8 cellular contexts compared by ENCODE assay signal in the genomic region with DNA sequence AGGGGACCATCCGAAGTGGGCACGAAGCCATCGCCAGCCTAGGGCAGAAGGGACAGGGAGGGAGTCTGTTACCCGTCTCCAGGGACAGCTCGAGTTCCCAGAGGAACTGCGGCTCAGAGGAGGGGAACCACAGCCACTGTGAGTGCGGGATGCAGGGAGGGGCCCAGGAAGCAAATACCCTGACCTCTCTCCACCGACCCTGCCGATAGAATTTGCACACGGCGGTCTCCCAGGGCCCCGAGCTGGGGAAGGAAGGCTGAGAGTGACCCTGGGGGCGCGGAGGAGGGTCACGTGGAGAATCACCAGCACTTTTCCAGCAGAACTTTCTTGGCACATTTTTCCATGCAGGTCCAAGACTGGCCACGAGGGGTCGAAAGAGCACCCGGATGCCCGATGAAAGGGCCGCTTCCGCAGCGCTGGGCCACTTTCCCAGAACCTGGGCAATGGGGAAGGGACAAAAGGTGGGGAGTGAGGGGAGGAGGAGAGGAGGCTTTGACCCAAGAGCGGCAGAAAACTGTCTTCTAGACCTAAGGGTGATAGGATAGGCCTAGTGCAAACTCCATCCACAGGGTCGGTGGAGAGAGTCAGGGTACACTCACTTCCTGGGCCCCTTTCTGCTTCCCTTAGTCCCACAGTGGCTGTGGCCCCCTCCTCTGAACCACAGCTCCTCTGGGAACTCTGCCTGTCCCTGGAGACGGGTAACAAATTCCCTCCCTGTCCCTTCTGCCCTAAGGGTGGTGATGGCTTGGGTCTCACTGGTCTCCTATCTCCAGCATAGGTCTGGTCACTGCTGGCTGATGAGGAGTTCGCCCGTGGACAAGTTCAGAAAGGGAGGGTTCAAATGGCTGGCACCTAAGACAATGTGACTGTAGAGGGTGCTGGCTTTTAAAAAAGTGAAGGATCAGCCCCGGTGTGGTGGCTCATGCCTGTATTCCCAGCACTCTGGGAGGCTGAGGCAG. TPM values are rescaled to one million over a fixed set of nuclear protein-coding genes. Genes with fewer than 3 reads are reported as not detected.
DNase-seq lines count a peak whose midpoint lies in the region; ATAC-seq, FAIRE-seq and TF ChIP-seq lines count a peak whose summit lies in the region.

No MANE protein-coding gene starts in this region.

- no peaks in the 10 kb centered on the region for H3F3A ChIP-seq in PC-9 (ENCODE audit: insufficient read depth, low read depth)

- H3K9me2 ChIP-seq in PC-9 (ENCODE audit: insufficient read depth): no peaks in the 10 kb centered on the region

- no peaks in the 10 kb centered on the region for H4K20me1 ChIP-seq in PC-9 (ENCODE audit: insufficient read depth)

- peaks cover 21% of the 10 kb centered on the region for H3K27me3 Mint-ChIP-seq in activated naive CD4-positive, alpha-beta T cell treated with anti-CD3 and anti-CD28 coated beads, Interleukin-2, amount 10 ng/mL, durations not matched to agents 7 days and 5 days
- peaks cover 20% of the 10 kb centered on the region for H3K27me3 Mint-ChIP-seq in neural crest cell (ENCODE audit: low read depth)

- ATAC-seq in GM21447 (IDR thresholded peaks at IDR 0.05; ENCODE audit: unreplicated experiment): no peak

- TF ChIP-seq CTCF in BJ (IDR thresholded peaks at IDR 0.05; ENCODE audit: insufficient read depth, low read depth, low read length): peak; percentile 95
- TF ChIP-seq CTCF in HEK293 (tag by site-specific recombination; IDR thresholded peaks at IDR 0.05): peak; percentile 87
- TF ChIP-seq CTCF in PC-9 (conservative IDR thresholded peaks at IDR 0.05): peak; percentile 96
- TF ChIP-seq CTCF in neural crest cell (conservative IDR thresholded peaks at IDR 0.05): peak; percentile 83

- H3K9me3 ChIP-seq in HEK293 (ENCODE audit: control insufficient read depth, insufficient read depth, low read depth, low read length): no peaks in the 10 kb centered on the region
- no peaks in the 10 kb centered on the region for H3K9me3 ChIP-seq in PC-9 (ENCODE audit: insufficient read depth, low read depth)

- no peaks in the 10 kb centered on the region; the same call in 1 of the 2 replicates for H3K4me1 ChIP-seq in HEK293 (ENCODE audit: control insufficient read depth, insufficient read depth, low read length)
- no peaks in the 10 kb centered on the region for H3K4me1 ChIP-seq in PC-9 (replicated peaks; ENCODE audit: insufficient read depth)

- H3K9me3 Mint-ChIP-seq in activated naive CD4-positive, alpha-beta T cell treated with anti-CD3 and anti-CD28 coated beads, Interleukin-2, amount 10 ng/mL, durations not matched to agents 7 days and 5 days: peaks cover 5% of the 10 kb centered on the region
- H3K9me3 Mint-ChIP-seq in neural crest cell: no peaks in the 10 kb centered on the region

- H3K4me3 Mint-ChIP-seq in activated naive CD4-positive, alpha-beta T cell treated with anti-CD3 and anti-CD28 coated beads, Interleukin-2, amount 10 ng/mL, durations not matched to agents 7 days and 5 days: no peak overlapping the region
- H3K4me3 Mint-ChIP-seq in neural crest cell: peak overlapping the region; percentile 69

- intact Hi-C loops in PC-9 (cut with micrococcal nuclease; ENCODE audit: unreplicated experiment): loop anchor here (2.0 kb wide), 1 partner anchor 35 kb away; no protein-coding TSS in a partner anchor

- H3K27ac ChIP-seq in HEK293 (ENCODE audit: extremely low read depth, low read depth, low read length) (peak overlapping the region; percentile 29; the same call in 1 of the 2 replicates), PC-9 (no peak overlapping the region)

- H3K36me3 ChIP-seq in BJ (ENCODE audit: control insufficient read depth, insufficient read depth, low read length) (peaks cover 5% of the 10 kb centered on the region), HEK293 (ENCODE audit: control insufficient read depth in 2 of 2, insufficient read depth in 1 of 2, low read length in 2 of 2) (peaks cover 19 to 25% of the 10 kb centered on the region in 2 experiments), PC-9 (ENCODE audit: low read depth) (no peaks in the 10 kb centered on the region)

- no TSS peak for BruUV-seq in PC-9 (replicated peaks; lab: Mats Ljungman, UMichigan)

- no peak for DNase-seq in BJ (ENCODE audit: low read depth)
- DNase-seq in PC-9: peak; percentile 50 to 66
- peak; percentile 59 for DNase-seq in activated naive CD4-positive, alpha-beta T cell treated with anti-CD3 and anti-CD28 coated beads, Interleukin-2, amount 10 ng/mL, durations not matched to agents 7 days and 5 days
- peak; percentile 66 to 78 for DNase-seq in frontal cortex (ENCODE audit: low spot score in 2 of 2)
- peak; percentile 86 for DNase-seq in neural crest cell (ENCODE audit: low read depth, low spot score)
- peak; percentile 79 for DNase-seq in ureter (ENCODE audit: low spot score)

- H3K4me3 ChIP-seq in BJ (ENCODE audit: low read depth, low read length) (peak overlapping the region; percentile 6; the same call in 1 of the 2 replicates), HEK293 (ENCODE audit: low read depth, low read length) (0 out of 2 replicates have a peak overlapping the region, but pooled peaks have one; percentile 6), PC-9 (no peak overlapping the region)

- no peaks in the 10 kb centered on the region for H3K79me2 ChIP-seq in PC-9 (ENCODE audit: low read depth)

- H3K27me3 ChIP-seq in BJ (ENCODE audit: control insufficient read depth, insufficient read depth, low read length) (peaks cover 2% of the 10 kb centered on the region; the same call in 1 of the 2 replicates), PC-9 (ENCODE audit: insufficient read depth, low read depth) (peaks cover 2% of the 10 kb centered on the region; the same call in 1 of the 2 replicates)

- peak overlapping the region; percentile 52 for H3K4me2 ChIP-seq in PC-9

- CTCF ChIA-PET in BJ (lab: Yijun Ruan, JAX): interaction anchor here (0.6 to 7.2 kb wide), 13 partner anchors 9 to 108 kb away, joined by 3 to 99 read pairs (median 3); partner anchors contain the start of genes EML2 and QPCTL
- CTCF ChIA-PET in HEK293 (lab: Yijun Ruan, JAX): interaction anchor here (0.7 to 9.0 kb wide), 11 partner anchors 9 to 1511 kb away, joined by 3 to 155 read pairs (median 4); partner anchors contain the start of gene EML2
- CTCF ChIA-PET in PC-9 (lab: Charles Lee): interaction anchor here (0.6 kb wide), 1 partner anchor 28 kb away, joined by 3 read pairs; no protein-coding TSS in a partner anchor
- CTCF ChIA-PET in activated naive CD4-positive, alpha-beta T cell treated with anti-CD3 and anti-CD28 coated beads, Interleukin-2, amount 10 ng/mL, durations not matched to agents 7 days and 5 days (lab: Charles Lee): interaction anchor here (0.8 to 6.2 kb wide), 6 partner anchors 18 to 38 kb away, joined by 3 to 52 read pairs (median 4); partner anchors contain the start of gene EML2

- H3K27ac Mint-ChIP-seq in activated naive CD4-positive, alpha-beta T cell treated with anti-CD3 and anti-CD28 coated beads, Interleukin-2, amount 10 ng/mL, durations not matched to agents 7 days and 5 days: peak overlapping the region; percentile 75
- H3K27ac Mint-ChIP-seq in neural crest cell (ENCODE audit: unreplicated experiment): peak overlapping the region; percentile 96

- H3K36me3 Mint-ChIP-seq in activated naive CD4-positive, alpha-beta T cell treated with anti-CD3 and anti-CD28 coated beads, Interleukin-2, amount 10 ng/mL, durations not matched to agents 7 days and 5 days: peaks cover 28% of the 10 kb centered on the region
- peaks cover 13% of the 10 kb centered on the region for H3K36me3 Mint-ChIP-seq in neural crest cell (ENCODE audit: low read depth)

- POLR2A ChIA-PET in BJ (lab: Charles Lee): no interaction called here
- POLR2A ChIA-PET in HEK293 (lab: Yijun Ruan, JAX): interaction anchor here (0.6 to 2.0 kb wide), 2 partner anchors 34 to 1971 kb away, joined by 3 to 6 read pairs; no protein-coding TSS in a partner anchor
- POLR2A ChIA-PET in PC-9 (lab: Charles Lee; ENCODE audit: unreplicated experiment): no interaction called here

- FAIRE-seq in frontal cortex (lab: Jason Lieb, UNC): no peak

- H3K4me1 Mint-ChIP-seq in activated naive CD4-positive, alpha-beta T cell treated with anti-CD3 and anti-CD28 coated beads, Interleukin-2, amount 10 ng/mL, durations not matched to agents 7 days and 5 days: peaks cover 10% of the 10 kb centered on the region
- H3K4me1 Mint-ChIP-seq in neural crest cell: peaks cover 13% of the 10 kb centered on the region

- peak overlapping the region; percentile 39; the same call in 1 of the 2 replicates for H2AFZ ChIP-seq in PC-9

TF ChIP-seq in HEK293, 187 proteins besides CTCF, POLR2A, EP300 and RAD21 (continues in another document):
- TF ChIP-seq ZFP37 (tag by site-specific recombination; IDR thresholded peaks at IDR 0.05): 0 out of 2 replicates have a peak, but pooled peaks have one; percentile 39
- TF ChIP-seq ZSCAN18 (tag by site-specific recombination; IDR thresholded peaks at IDR 0.05): no peak
- no peak for TF ChIP-seq ZBTB1 (tag by site-specific recombination; IDR thresholded peaks at IDR 0.05)

RNA-seq across cellular contexts. Expression of gene GPR4, which starts 5.3 kb away (rescaled TPM):
- 0.06 and 0.12 TPM in 2 replicates for polyA plus RNA-seq in BJ (2011; rRNA removed)
- polyA minus RNA-seq in BJ (2011; rRNA and poly(A)+ RNA removed): not detected in 2 replicates
- total RNA-seq in PC-9 (2021) (not detected in 2 replicates), frontal cortex (under 0.01 TPM), neural crest cell (not detected in 2 replicates), ureter (5.1 TPM)

RNA-seq across cellular contexts. Expression of gene OPA3, which starts 22.7 kb away (rescaled TPM):
- polyA plus RNA-seq in BJ (2011; rRNA removed): 10.9 and 15.1 TPM in 2 replicates
- polyA minus RNA-seq in BJ (2011; rRNA and poly(A)+ RNA removed): 6.6 and 12.4 TPM in 2 replicates
- total RNA-seq in PC-9 (2021): 10.8 and 15.2 TPM in 2 replicates
- total RNA-seq in frontal cortex: 1.6 TPM
- 14.8 and 15.7 TPM in 2 replicates for total RNA-seq in neural crest cell
- total RNA-seq in ureter: 21.1 TPM

RNA-seq across cellular contexts. Expression of gene EML2, which starts 31.8 kb away (rescaled TPM):
- polyA plus RNA-seq in BJ (2011; rRNA removed): 20.2 and 30.4 TPM in 2 replicates
- polyA minus RNA-seq in BJ (2011; rRNA and poly(A)+ RNA removed): 25.3 and 40.9 TPM in 2 replicates
- 61.7 and 68.9 TPM in 2 replicates for total RNA-seq in PC-9 (2021)
- 13.0 TPM for total RNA-seq in frontal cortex
- 15.0 and 20.2 TPM in 2 replicates for total RNA-seq in neural crest cell
- total RNA-seq in ureter: 97.7 TPM
